In the genomic region with DNA sequence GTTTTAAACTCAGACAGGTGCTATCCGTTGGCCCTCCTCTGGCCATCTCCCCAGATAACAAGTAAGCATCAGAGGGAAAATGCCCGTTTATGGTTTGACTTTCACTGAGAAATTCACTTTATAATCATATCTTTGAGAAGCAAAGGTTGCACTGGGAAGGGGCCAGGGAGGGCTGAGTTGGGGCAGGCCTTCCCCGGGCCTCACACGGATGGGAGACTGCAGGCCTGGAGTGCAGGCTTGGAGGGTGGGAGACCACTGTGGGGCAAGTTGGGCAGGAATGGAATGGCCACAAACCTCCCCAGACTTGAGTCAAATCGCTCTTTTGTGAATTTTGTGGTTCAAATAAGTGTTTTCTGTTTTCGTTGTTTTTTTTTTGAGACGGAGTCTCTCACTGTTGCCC, we compare ENCODE assay signal across 32 cellular contexts.
"Had no signal": no experiment of that assay in that cellular context is flagged by ENCODE, and none has a peak within 500 bp of the region (broad histone marks: within the 10 kb centered on the region; RNA-seq: fewer than 3 reads in every experiment).

No MANE protein-coding gene starts in this region.

- H3K9me3 ChIP-seq: esophagus muscularis mucosa, gastrocnemius medialis, heart left ventricle had no signal

- H3K36me3 Mint-ChIP-seq: activated naive CD8-positive, alpha-beta T cell had no signal

- FAIRE-seq: astrocyte, bronchial epithelial cell, colon had no signal

- H3K27ac Mint-ChIP-seq: activated CD4-positive, alpha-beta memory T cell treated with anti-CD3 and anti-CD28 coated beads, Interleukin-2, amount 10 ng/mL, durations not matched to agents 7 days and 5 days; activated CD4-positive, alpha-beta T cell treated with anti-CD3 and anti-CD28 coated beads, Interleukin-2, amount 10 ng/mL, durations not matched to agents 7 days and 5 days; activated naive CD8-positive, alpha-beta T cell; activated T-cell treated with anti-CD3 and anti-CD28 coated beads, Interleukin-2, amount 50 U/mL, for 24 hours; activated T-helper 17 cell treated with anti-CD3 and anti-CD28 coated beads, Interleukin-2, amount 50 U/mL, for 72 hours; effector memory CD8-positive, alpha-beta T cell had no signal

- H3K36me3 ChIP-seq: brain microvascular endothelial cell, esophagus muscularis mucosa, gastrocnemius medialis, heart left ventricle had no signal

- H3K4me3 Mint-ChIP-seq: activated CD4-positive, alpha-beta memory T cell treated with anti-CD3 and anti-CD28 coated beads, Interleukin-2, amount 10 ng/mL, durations not matched to agents 7 days and 5 days; activated CD4-positive, alpha-beta T cell treated with anti-CD3 and anti-CD28 coated beads, Interleukin-2, amount 10 ng/mL, durations not matched to agents 7 days and 5 days; activated naive CD8-positive, alpha-beta T cell; activated T-cell treated with anti-CD3 and anti-CD28 coated beads, Interleukin-2, amount 50 U/mL, for 24 hours; activated T-helper 17 cell treated with anti-CD3 and anti-CD28 coated beads, Interleukin-2, amount 50 U/mL, for 72 hours; effector memory CD8-positive, alpha-beta T cell had no signal

- H3K9me3 Mint-ChIP-seq: activated CD4-positive, alpha-beta memory T cell treated with anti-CD3 and anti-CD28 coated beads, Interleukin-2, amount 10 ng/mL, durations not matched to agents 7 days and 5 days; activated CD4-positive, alpha-beta T cell treated with anti-CD3 and anti-CD28 coated beads, Interleukin-2, amount 10 ng/mL, durations not matched to agents 7 days and 5 days; activated T-cell treated with anti-CD3 and anti-CD28 coated beads, Interleukin-2, amount 50 U/mL, for 24 hours; activated T-helper 17 cell treated with anti-CD3 and anti-CD28 coated beads, Interleukin-2, amount 50 U/mL, for 72 hours; effector memory CD8-positive, alpha-beta T cell had no signal

- H3K4me1 ChIP-seq: foreskin keratinocyte had no signal

- H3K27me3 ChIP-seq: brain microvascular endothelial cell, esophagus muscularis mucosa, foreskin keratinocyte, gastrocnemius medialis had no signal

- H3K4me1 Mint-ChIP-seq: activated CD4-positive, alpha-beta memory T cell treated with anti-CD3 and anti-CD28 coated beads, Interleukin-2, amount 10 ng/mL, durations not matched to agents 7 days and 5 days; activated CD4-positive, alpha-beta T cell treated with anti-CD3 and anti-CD28 coated beads, Interleukin-2, amount 10 ng/mL, durations not matched to agents 7 days and 5 days; activated T-helper 17 cell treated with anti-CD3 and anti-CD28 coated beads, Interleukin-2, amount 50 U/mL, for 72 hours had no signal

- H3K27ac ChIP-seq: brain microvascular endothelial cell, esophagus muscularis mucosa, foreskin keratinocyte, gastrocnemius medialis, heart left ventricle had no signal

- H3K27me3 Mint-ChIP-seq: activated CD4-positive, alpha-beta memory T cell treated with anti-CD3 and anti-CD28 coated beads, Interleukin-2, amount 10 ng/mL, durations not matched to agents 7 days and 5 days; activated CD4-positive, alpha-beta T cell treated with anti-CD3 and anti-CD28 coated beads, Interleukin-2, amount 10 ng/mL, durations not matched to agents 7 days and 5 days had no signal

- ATAC-seq: activated T-helper 17 cell treated with anti-CD3 and anti-CD28 coated beads, Interleukin-2, amount 50 U/mL, for 72 hours; effector memory CD8-positive, alpha-beta T cell; foreskin keratinocyte; gastrocnemius medialis had no signal

- DNase-seq: activated CD4-positive, alpha-beta memory T cell treated with anti-CD3 and anti-CD28 coated beads, Interleukin-2, amount 10 ng/mL, durations not matched to agents 7 days and 5 days; activated CD4-positive, alpha-beta T cell treated with anti-CD3 and anti-CD28 coated beads for 1 hour; activated CD4-positive, alpha-beta T cell treated with anti-CD3 and anti-CD28 coated beads for 4 hours; activated CD4-positive, alpha-beta T cell treated with anti-CD3 and anti-CD28 coated beads, Interleukin-2, amount 10 ng/mL, durations not matched to agents 7 days and 5 days; activated CD4-positive, alpha-beta T cell treated with anti-CD3 and anti-CD28 coated beads, Interleukin-2, amount 50 U/mL, for 4 hours; activated CD8-positive, alpha-beta memory T cell treated with anti-CD3 and anti-CD28 coated beads, Interleukin-2, amount 50 U/mL, for 48 hours; activated effector memory CD4-positive, alpha-beta T cell treated with Interleukin-2 at 50 U/mL for 16 hours; activated gamma-delta T cell treated with Interleukin-2 at 50 U/mL for 16 hours; activated naive CD4-positive, alpha-beta T cell treated with anti-CD3 and anti-CD28 coated beads, Interleukin-2, amount 50 U/mL, for 16 hours; activated naive CD4-positive, alpha-beta T cell treated with Interleukin-2 at 50 U/mL for 16 hours; activated T-cell treated with anti-CD3 and anti-CD28 coated beads for 4 hours; activated T-cell treated with anti-CD3 and anti-CD28 coated beads, Interleukin-2, amount 50 U/mL, for 24 hours; amniotic stem cell; anterior cingulate cortex; brain microvascular endothelial cell; caudate nucleus; cortex of kidney; dermis blood vessel endothelial cell; effector CD4-positive, alpha-beta T cell; effector memory CD8-positive, alpha-beta T cell; erythroblast; foreskin keratinocyte; gastrocnemius medialis; glutamatergic neuron; heart left ventricle; T-helper 2 cell had no signal

- H3K4me3 ChIP-seq: esophagus muscularis mucosa, gastrocnemius medialis, heart left ventricle had no signal
